8 cellular contexts compared by ENCODE assay signal in genomic region chr9:4077499-4078102, GRCh38.
DNase-seq lines count a peak whose midpoint lies in the region; ATAC-seq and TF ChIP-seq lines count a peak whose summit lies in the region.

No MANE protein-coding gene starts in this region.

- no peaks in the 10 kb centered on the region for H3K4me1 ChIP-seq in foreskin keratinocyte

- TF ChIP-seq CTCF in NB4 (IDR thresholded peaks at IDR 0.05; ENCODE audit: low read depth, low read length) (peak; percentile 98), foreskin keratinocyte (conservative IDR thresholded peaks at IDR 0.05) (peak; percentile 85)

- ATAC-seq in foreskin keratinocyte (peak; percentile 87), GM19324 (IDR thresholded peaks at IDR 0.05; ENCODE audit: low FRiP score, unreplicated experiment) (no peak)

- H3K27ac ChIP-seq in foreskin keratinocyte, result no peak overlapping the region

- DNase-seq in activated gamma-delta T cell treated with Interleukin-2 at 50 U/mL for 16 hours, result peak; percentile 16
- DNase-seq in activated gamma-delta T cell (lab: John Stamatoyannopoulos, UW), result no peak
- DNase-seq in NB4 (ENCODE audit: low read depth), result peak; percentile 82
- DNase-seq in activated T-cell treated with anti-CD3 and anti-CD28 coated beads for 48 hours (ENCODE audit: low read depth), result peak; percentile 27
- peak in 1 of 2 donors; percentile 29 for DNase-seq in foreskin keratinocyte
- peak; percentile 29 for DNase-seq in pulmonary artery endothelial cell (ENCODE audit: low read depth, low spot score)
- DNase-seq in NCI-H2227 treated with DMSO at 0.1 percent for 48 hours (lab: John Stamatoyannopoulos, UW), result no peak

- no peaks in the 10 kb centered on the region for H3K27me3 ChIP-seq in foreskin keratinocyte

- no peak for TF ChIP-seq POLR2A in NB4 (IDR thresholded peaks at IDR 0.05; ENCODE audit: extremely low read depth, insufficient read length)

- H3K4me3 ChIP-seq in NB4 (ENCODE audit: low read depth, low read length), result no peak overlapping the region

Comparison
In these comparisons a context has a peak if more than half of its experiments do, and no peak if none do; other contexts are left out.
1. DNase-seq: peak in activated gamma-delta T cell treated with Interleukin-2 at 50 U/mL for 16 hours (single experiment), NB4 (single experiment), activated T-cell treated with anti-CD3 and anti-CD28 coated beads for 48 hours (single experiment) and pulmonary artery endothelial cell (single experiment); none in activated gamma-delta T cell (single experiment) and NCI-H2227 treated with DMSO at 0.1 percent for 48 hours (single experiment).